8 cellular contexts compared by ENCODE assay signal in the genomic region with DNA sequence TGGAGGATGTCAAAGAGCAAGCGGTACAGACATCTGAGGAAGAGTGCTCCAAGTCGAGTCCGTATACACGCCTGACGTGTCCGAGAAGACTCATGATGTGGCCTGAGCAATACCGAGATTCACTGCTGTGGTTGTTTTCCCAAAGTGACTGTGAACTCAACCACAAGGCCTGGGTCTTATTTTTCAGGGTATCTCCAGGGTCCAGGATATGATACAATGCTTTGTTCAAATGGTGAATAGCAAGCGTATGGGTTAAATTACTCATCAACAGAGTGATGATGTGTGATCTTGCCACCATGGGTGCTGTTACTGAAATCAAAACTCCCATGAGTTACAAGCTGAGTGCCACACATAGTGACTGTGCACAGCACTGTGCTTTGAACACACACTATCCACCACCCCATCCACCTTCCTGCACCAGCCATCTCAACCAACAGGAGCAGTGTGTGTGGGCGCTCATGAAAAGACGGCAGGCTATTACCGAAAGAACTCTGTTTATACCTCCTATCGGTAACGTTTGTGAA.
A peak's percentile ranks its signal among the peaks of the same experiment; 100 is the strongest.
DNase-seq lines count a peak whose midpoint lies in the region; ATAC-seq lines count a peak whose summit lies in the region.

No MANE protein-coding gene starts in this region.

- H3K4me3 ChIP-seq in muscle layer of duodenum (ENCODE audit: low read depth in 1 of 2, low read length in 2 of 2) = no peak overlapping the region
- no peak overlapping the region for H3K4me3 ChIP-seq in right cardiac atrium (ENCODE audit: low read length)

- H3K27me3 ChIP-seq in muscle layer of duodenum (ENCODE audit: low read depth, low read length) (no peaks in the 10 kb centered on the region), right cardiac atrium (ENCODE audit: control insufficient read depth, insufficient read depth) (no peaks in the 10 kb centered on the region)

- H3K36me3 Mint-ChIP-seq in activated CD4-positive, alpha-beta T cell treated with anti-CD3 and anti-CD28 coated beads, Interleukin-2, amount 10 ng/mL, durations not matched to agents 24 days and 14 days (ENCODE audit: low read depth) = peaks cover 20% of the 10 kb centered on the region

- H3K4me1 Mint-ChIP-seq in activated CD4-positive, alpha-beta T cell treated with anti-CD3 and anti-CD28 coated beads, Interleukin-2, amount 10 ng/mL, durations not matched to agents 24 days and 14 days = peaks cover 40% of the 10 kb centered on the region

- H3K27ac Mint-ChIP-seq in activated CD4-positive, alpha-beta T cell treated with anti-CD3 and anti-CD28 coated beads, Interleukin-2, amount 10 ng/mL, durations not matched to agents 24 days and 14 days = peak overlapping the region; percentile 87

- no peaks in the 10 kb centered on the region for H3K27me3 Mint-ChIP-seq in activated CD4-positive, alpha-beta T cell treated with anti-CD3 and anti-CD28 coated beads, Interleukin-2, amount 10 ng/mL, durations not matched to agents 24 days and 14 days

- DNase-seq in activated CD4-positive, alpha-beta T cell treated with anti-CD3 and anti-CD28 coated beads, Interleukin-2, amount 10 ng/mL, durations not matched to agents 24 days and 14 days = peak; percentile 86
- DNase-seq in left colon = no peak
- no peak for DNase-seq in right cardiac atrium
- no peak for DNase-seq in SKM-1 (lab: John Stamatoyannopoulos, UW; ENCODE audit: unreplicated experiment)
- DNase-seq in NCI-H2171 (lab: John Stamatoyannopoulos, UW) = no peak

- ATAC-seq in GM18508 (IDR thresholded peaks at IDR 0.05; ENCODE audit: insufficient read depth, unreplicated experiment) (peak; percentile 89), HG02678 (IDR thresholded peaks at IDR 0.05; ENCODE audit: unreplicated experiment) (peak; percentile 81), left colon (no peak), right cardiac atrium (no peak)

- H3K27ac ChIP-seq in muscle layer of duodenum (ENCODE audit: low read length) (peak overlapping the region; percentile 37), right cardiac atrium (ENCODE audit: low read length) (no peak overlapping the region)

- H3K9me3 ChIP-seq in muscle layer of duodenum (ENCODE audit: control insufficient read depth in 1 of 2, low read length in 2 of 2) (no peaks in the 10 kb centered on the region), right cardiac atrium (ENCODE audit: control insufficient read depth, low read length) (no peaks in the 10 kb centered on the region)

- intact Hi-C loops in activated CD4-positive, alpha-beta T cell treated with anti-CD3 and anti-CD28 coated beads, Interleukin-2, amount 10 ng/mL, durations not matched to agents 24 days and 14 days (cut with micrococcal nuclease) = loop anchor here (1.0 to 5.0 kb wide), 17 partner anchors 17 to 526 kb away; partner anchors contain the start of genes DNAI7 and ETFRF1
- intact Hi-C loops in left colon (cut with DNase I, micrococcal nuclease) (no loop called here), right cardiac atrium (cut with DNase I) (no loop called here)

- peak overlapping the region; percentile 63 for H3K4me3 Mint-ChIP-seq in activated CD4-positive, alpha-beta T cell treated with anti-CD3 and anti-CD28 coated beads, Interleukin-2, amount 10 ng/mL, durations not matched to agents 24 days and 14 days

- peaks cover 0 to 5% of the 10 kb centered on the region in 2 donors for H3K36me3 ChIP-seq in muscle layer of duodenum (ENCODE audit: control insufficient read depth in 1 of 2, insufficient read depth in 2 of 2, low read length in 2 of 2)

- 93% methylated on average over 13 of the region's 13 CpGs for WGBS in right cardiac atrium

- H3K4me1 ChIP-seq in muscle layer of duodenum (ENCODE audit: control insufficient read depth in 1 of 2, insufficient read depth in 2 of 2, low read length in 2 of 2) (peaks cover 13 to 20% of the 10 kb centered on the region in 2 donors), right cardiac atrium (ENCODE audit: control insufficient read depth, insufficient read depth, low read length) (peaks cover 2% of the 10 kb centered on the region)

- no peaks in the 10 kb centered on the region for H3K9me3 Mint-ChIP-seq in activated CD4-positive, alpha-beta T cell treated with anti-CD3 and anti-CD28 coated beads, Interleukin-2, amount 10 ng/mL, durations not matched to agents 24 days and 14 days

Comparison
In these comparisons a context has a peak if more than half of its experiments do, and no peak if none do; other contexts are left out.
1. ATAC-seq: peak in GM18508 (single experiment) and HG02678 (single experiment); none in left colon (single experiment) and right cardiac atrium (0 of 2).